In the genomic region with DNA sequence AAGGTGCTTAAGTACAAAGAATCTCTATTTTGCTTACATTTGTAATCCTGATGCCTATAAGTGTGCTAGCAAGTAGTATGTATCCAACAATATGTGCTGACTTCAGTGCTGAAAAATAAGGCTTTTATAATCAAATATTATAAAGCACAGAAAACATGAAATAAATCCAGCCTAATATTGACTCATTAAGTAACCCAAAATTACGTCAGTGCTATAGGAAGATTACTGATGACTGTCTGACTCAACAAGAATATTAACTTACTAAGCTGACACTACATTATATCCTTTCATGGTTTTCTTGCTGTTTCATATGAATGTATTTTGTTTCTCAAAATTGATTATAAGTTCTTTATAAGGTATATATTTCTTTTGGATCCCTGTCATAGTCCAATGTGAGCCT, we compare ENCODE assay signal across 30 cellular contexts.
"Had no signal": no experiment of that assay in that cellular context is flagged by ENCODE, and none has a peak within 500 bp of the region (broad histone marks: within the 10 kb centered on the region; RNA-seq: fewer than 3 reads in every experiment).

No MANE protein-coding gene starts in this region.

- H3K36me3 ChIP-seq: left lung, lower lobe of right lung, neural progenitor cell, neutrophil, right atrium auricular region, right lobe of liver, stomach, thyroid gland, transverse colon, upper lobe of left lung, vagina had no signal

- ATAC-seq: left colon; left lung; lower lobe of right lung; natural killer cell; right lobe of liver; stimulated activated naive B cell treated with anti-CD40 and anti-IgM and Interleukin-4, amounts not matched to agents 10 μg/mL and 1 μg/mL and 100 μg/mL, for 72 hours; stimulated activated naive CD8-positive, alpha-beta T cell treated with anti-CD3 and anti-CD28 coated beads, Interleukin-15, Interleukin-2, amounts not matched to agents 100 U/mL and 50 U/mL, for 24 hours had no signal

- DNase-seq: immature natural killer cell; kidney; left colon; left lung; lower lobe of right lung; mammary epithelial cell; mesenchymal stem cell; naive B cell; natural killer cell; nephron progenitor cell; occipital lobe; right lobe of liver; stimulated activated CD4-positive, alpha-beta T cell treated with anti-CD3 and anti-CD28 coated beads, Interleukin-12 subunit alpha, Interleukin-12 subunit beta, amount 100 ng/mL, for 4 hours; stimulated activated CD4-positive, alpha-beta T cell treated with anti-CD3 and anti-CD28 coated beads, Interleukin-15, amount 100 ng/mL, for 24 hours; stimulated activated CD4-positive, alpha-beta T cell treated with anti-CD3 and anti-CD28 coated beads, Interleukin-2, amount 100 ng/mL, for 24 hours; stimulated activated CD4-positive, alpha-beta T cell treated with anti-CD3 and anti-CD28 coated beads, Interleukin-4, amount 100 ng/mL, for 1 hour; stimulated activated naive B cell treated with anti-CD40 and anti-IgM and Interleukin-4, amounts not matched to agents 10 μg/mL and 1 μg/mL and 100 μg/mL, for 72 hours; stimulated activated naive CD8-positive, alpha-beta T cell treated with anti-CD3 and anti-CD28 coated beads, Interleukin-15, Interleukin-2, amounts not matched to agents 100 U/mL and 50 U/mL, for 24 hours; stomach; testis; thyroid gland; transverse colon; upper lobe of left lung had no signal

- H3K4me1 ChIP-seq: left lung, lower lobe of right lung, neural progenitor cell, parathyroid adenoma, right atrium auricular region, right lobe of liver, stomach, testis, thyroid gland, transverse colon, upper lobe of left lung, vagina had no signal

- H3K9me3 ChIP-seq: lower lobe of right lung, neutrophil, right lobe of liver, testis, thyroid gland, transverse colon, vagina had no signal

- H3K27me3 ChIP-seq: left lung, neural progenitor cell, neutrophil, right atrium auricular region, right lobe of liver, stomach, testis, thyroid gland, transverse colon, upper lobe of left lung, vagina had no signal

- FAIRE-seq: islet of Langerhans, kidney had no signal

- H3K4me3 ChIP-seq: left lung, lower lobe of right lung, neural progenitor cell, right atrium auricular region, right lobe of liver, skin epidermis, stomach, testis, thyroid gland, transverse colon, upper lobe of left lung, vagina had no signal

- H3K27ac ChIP-seq: left lung, lower lobe of right lung, neural progenitor cell, neutrophil, parathyroid adenoma, right atrium auricular region, right lobe of liver, skin epidermis, stomach, testis, thyroid gland, transverse colon, upper lobe of left lung, vagina had no signal
